16 cellular contexts compared by ENCODE assay signal in the genomic region with DNA sequence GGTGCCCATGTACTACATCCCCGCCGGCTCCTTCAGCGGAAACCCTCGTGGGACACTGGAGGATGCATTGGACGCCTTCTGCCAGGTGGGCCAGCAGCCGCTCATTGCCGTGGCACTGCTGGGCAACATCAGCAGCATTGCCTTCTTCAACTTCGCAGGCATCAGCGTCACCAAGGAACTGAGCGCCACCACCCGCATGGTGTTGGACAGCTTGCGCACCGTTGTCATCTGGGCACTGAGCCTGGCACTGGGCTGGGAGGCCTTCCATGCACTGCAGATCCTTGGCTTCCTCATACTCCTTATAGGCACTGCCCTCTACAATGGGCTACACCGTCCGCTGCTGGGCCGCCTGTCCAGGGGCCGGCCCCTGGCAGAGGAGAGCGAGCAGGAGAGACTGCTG. TPM values are rescaled to one million over a fixed set of nuclear protein-coding genes. Genes with fewer than 3 reads are reported as not detected.
"Had no signal": no experiment of that assay in that cellular context is flagged by ENCODE, and none has a peak within 500 bp of the region (broad histone marks: within the 10 kb centered on the region; RNA-seq: fewer than 3 reads in every experiment).

No MANE protein-coding gene starts in this region.

- H3K27me3 Mint-ChIP-seq: activated CD4-positive, alpha-beta T cell treated with anti-CD3 and anti-CD28 coated beads, Interleukin-2, amount 10 ng/mL, durations not matched to agents 24 days and 14 days; activated CD8-positive, alpha-beta T cell treated with anti-CD3 and anti-CD28 coated beads for 36 hours; activated naive CD8-positive, alpha-beta T cell treated with anti-CD3 and anti-CD28 coated beads, Interleukin-2, amount 10 ng/mL, durations not matched to agents 7 days and 5 days; dendritic cell treated with granulocyte-macrophage colony-stimulating factor and Interleukin-4, amounts not matched to agents 40 ng/mL and 50 ng/mL, for 4 days had no signal

- DNase-seq: activated CD4-positive, alpha-beta T cell treated with anti-CD3 and anti-CD28 coated beads, Interleukin-2, amount 10 ng/mL, durations not matched to agents 24 days and 14 days; activated CD8-positive, alpha-beta T cell treated with anti-CD3 and anti-CD28 coated beads for 36 hours; activated effector memory CD4-positive, alpha-beta T cell treated with Interleukin-2 at 50 U/mL for 16 hours; activated naive CD4-positive, alpha-beta T cell treated with anti-CD3 and anti-CD28 coated beads for 36 hours; activated naive CD8-positive, alpha-beta T cell treated with anti-CD3 and anti-CD28 coated beads, Interleukin-2, amount 10 ng/mL, durations not matched to agents 7 days and 5 days; amniotic stem cell; effector CD4-positive, alpha-beta T cell; heart left ventricle; mesenchymal stem cell; nephron progenitor cell; nucleus accumbens; right cardiac atrium; stimulated activated CD4-positive, alpha-beta T cell treated with anti-CD3 and anti-CD28 coated beads, Interleukin-1b, Interleukin-23, amount 100 ng/mL, for 48 hours; upper lobe of right lung had no signal

- H3K9me3 Mint-ChIP-seq: activated CD4-positive, alpha-beta T cell treated with anti-CD3 and anti-CD28 coated beads, Interleukin-2, amount 10 ng/mL, durations not matched to agents 24 days and 14 days; activated CD8-positive, alpha-beta T cell treated with anti-CD3 and anti-CD28 coated beads for 36 hours; activated naive CD4-positive, alpha-beta T cell treated with anti-CD3 and anti-CD28 coated beads for 36 hours; activated naive CD8-positive, alpha-beta T cell treated with anti-CD3 and anti-CD28 coated beads, Interleukin-2, amount 10 ng/mL, durations not matched to agents 7 days and 5 days; nephron progenitor cell had no signal

- H3K9me3 ChIP-seq: heart left ventricle, upper lobe of right lung had no signal

- ATAC-seq: right cardiac atrium, upper lobe of right lung had no signal

- H3K27ac Mint-ChIP-seq: activated CD4-positive, alpha-beta T cell treated with anti-CD3 and anti-CD28 coated beads, Interleukin-2, amount 10 ng/mL, durations not matched to agents 24 days and 14 days; activated CD8-positive, alpha-beta T cell treated with anti-CD3 and anti-CD28 coated beads for 36 hours; activated naive CD8-positive, alpha-beta T cell treated with anti-CD3 and anti-CD28 coated beads, Interleukin-2, amount 10 ng/mL, durations not matched to agents 7 days and 5 days; dendritic cell treated with granulocyte-macrophage colony-stimulating factor and Interleukin-4, amounts not matched to agents 40 ng/mL and 50 ng/mL, for 4 days had no signal

- H3K4me3 Mint-ChIP-seq: activated CD4-positive, alpha-beta T cell treated with anti-CD3 and anti-CD28 coated beads, Interleukin-2, amount 10 ng/mL, durations not matched to agents 24 days and 14 days; activated CD8-positive, alpha-beta T cell treated with anti-CD3 and anti-CD28 coated beads for 36 hours; activated naive CD4-positive, alpha-beta T cell treated with anti-CD3 and anti-CD28 coated beads for 36 hours; activated naive CD8-positive, alpha-beta T cell treated with anti-CD3 and anti-CD28 coated beads, Interleukin-2, amount 10 ng/mL, durations not matched to agents 7 days and 5 days; dendritic cell treated with granulocyte-macrophage colony-stimulating factor and Interleukin-4, amounts not matched to agents 40 ng/mL and 50 ng/mL, for 4 days; nephron progenitor cell had no signal

RNA-seq across cellular contexts. Expression of a gene that starts 7.8 kb away (rescaled TPM):
- total RNA-seq: bronchial epithelial cell had no signal
